13 cellular contexts compared by ENCODE assay signal in genomic region chr10:22765660-22766547, GRCh38. TPM values are rescaled to one million over a fixed set of nuclear protein-coding genes. Genes with fewer than 3 reads are reported as not detected.
A peak's percentile ranks its signal among the peaks of the same experiment; 100 is the strongest.
DNase-seq lines count a peak whose midpoint lies in the region; ATAC-seq and TF ChIP-seq lines count a peak whose summit lies in the region.
"Had no signal": no experiment of that assay in that cellular context is flagged by ENCODE, and none has a peak within 500 bp of the region (broad histone marks: within the 10 kb centered on the region; RNA-seq: fewer than 3 reads in every experiment).

No MANE protein-coding gene starts in this region.

- peaks cover 4% of the 10 kb centered on the region; the same call in 1 of the 3 replicates for H3K9me3 Mint-ChIP-seq in GM23338

- no peaks in the 10 kb centered on the region for H3K79me2 ChIP-seq in GM23338 (replicated peaks; ENCODE audit: insufficient read depth)

- H3K27me3 ChIP-seq in lower lobe of right lung (ENCODE audit: low read depth) (no peaks in the 10 kb centered on the region), GM23338 (ENCODE audit: insufficient read depth) (no peaks in the 10 kb centered on the region)

- no peaks in the 10 kb centered on the region for H3K9me2 ChIP-seq in GM23338 (ENCODE audit: insufficient read depth)

- no peak overlapping the region for H3K4me2 ChIP-seq in GM23338

- DNase-seq in lower lobe of right lung (no peak), AG08396 (ENCODE audit: low spot score) (no peak), GM23338 (ENCODE audit: low spot score) (no peak), HT-29 (ENCODE audit: low spot score) (no peak), cerebellum (ENCODE audit: low spot score) (no peak)
- DNase-seq: DMS53; effector memory CD8-positive, alpha-beta T cell; NCI-H2029; T-helper 1 cell had no signal

- H3K9me3 ChIP-seq in lower lobe of right lung, result no peaks in the 10 kb centered on the region

- H3K27ac ChIP-seq in lower lobe of right lung (no peak overlapping the region), GM23338 (ENCODE audit: low read depth) (no peak overlapping the region)

- H2AFZ ChIP-seq in GM23338, result no peak overlapping the region

- H3F3A ChIP-seq in GM23338 (replicated peaks; ENCODE audit: low read depth), result no peaks in the 10 kb centered on the region

- intact Hi-C loops in lower lobe of right lung (cut with DNase I), result no loop called here

- H3K36me3 ChIP-seq in lower lobe of right lung (no peaks in the 10 kb centered on the region), GM23338 (ENCODE audit: insufficient read depth) (no peaks in the 10 kb centered on the region)

- no peak overlapping the region for H3K27ac Mint-ChIP-seq in GM23338
- H3K27ac Mint-ChIP-seq: stimulated activated effector memory CD8-positive, alpha-beta T cell treated with anti-CD3 and anti-CD28 coated beads, Interleukin-12 subunit alpha, Interleukin-12 subunit beta, amount 100 ng/mL, for 72 hours had no signal

- H3K4me3 ChIP-seq in lower lobe of right lung, result no peak overlapping the region
- H3K4me3 ChIP-seq in GM23338, result no peak overlapping the region

- ATAC-seq in GM18519 (IDR thresholded peaks at IDR 0.05; ENCODE audit: low FRiP score, unreplicated experiment), result peak; percentile 55
- peak; percentile 79 for ATAC-seq in GM21529 (IDR thresholded peaks at IDR 0.05; ENCODE audit: unreplicated experiment)
- ATAC-seq in HG03469 (IDR thresholded peaks at IDR 0.05; ENCODE audit: unreplicated experiment), result peak; percentile 69
- ATAC-seq in lower lobe of right lung, result peak; percentile 70 to 85
- no peak for ATAC-seq in GM23338
- ATAC-seq: effector memory CD8-positive, alpha-beta T cell; stimulated activated effector memory CD8-positive, alpha-beta T cell treated with anti-CD3 and anti-CD28 coated beads, Interleukin-12 subunit alpha, Interleukin-12 subunit beta, amount 100 ng/mL, for 72 hours had no signal

- H3K4me1 ChIP-seq in lower lobe of right lung, result peaks cover 34% of the 10 kb centered on the region
- no peaks in the 10 kb centered on the region for H3K4me1 ChIP-seq in GM23338 (ENCODE audit: insufficient read depth)

- no peaks in the 10 kb centered on the region; the same call in 2 of the 3 replicates for H3K4me1 Mint-ChIP-seq in GM23338

- peaks cover 3% of the 10 kb centered on the region for H3K27me3 Mint-ChIP-seq in GM23338 (ENCODE audit: insufficient read depth, low read depth, poor library complexity)

- peaks cover 4% of the 10 kb centered on the region; the same call in 1 of the 3 replicates for H3K36me3 Mint-ChIP-seq in GM23338 (ENCODE audit: low read depth)

- TF ChIP-seq CTCF in lower lobe of right lung (IDR thresholded peaks at IDR 0.05) (no peak), GM23338 (conservative IDR thresholded peaks at IDR 0.05; ENCODE audit: low read depth in 2 of 2) (no peak)

- H4K20me1 ChIP-seq in GM23338 (replicated peaks; ENCODE audit: insufficient read depth), result no peaks in the 10 kb centered on the region

- no peak overlapping the region for H3K4me3 Mint-ChIP-seq in GM23338
- H3K4me3 Mint-ChIP-seq: effector memory CD8-positive, alpha-beta T cell; stimulated activated effector memory CD8-positive, alpha-beta T cell treated with anti-CD3 and anti-CD28 coated beads, Interleukin-12 subunit alpha, Interleukin-12 subunit beta, amount 100 ng/mL, for 72 hours had no signal

TF ChIP-seq in GM23338, 12 proteins besides CTCF, POLR2A, EP300 and RAD21 (continues in another document):
- TF ChIP-seq STAT1 (IDR thresholded peaks at IDR 0.05; ENCODE audit: unreplicated experiment) (no peak), EZH2 (IDR thresholded peaks at IDR 0.05; ENCODE audit: low read depth, unreplicated experiment) (no peak), ETS1 (IDR thresholded peaks at IDR 0.05) (no peak), ZNF114 (CRISPR knock-in tag; IDR thresholded peaks at IDR 0.05) (no peak), ZNF462 (CRISPR knock-in tag; IDR thresholded peaks at IDR 0.05) (no peak), POLR2AphosphoS5 (IDR thresholded peaks at IDR 0.05; ENCODE audit: low read depth) (no peak)

RNA-seq across cellular contexts. Expression of gene PIP4K2A, which starts 51.5 kb away (rescaled TPM):
- total RNA-seq in lower lobe of right lung, result 67.6 TPM
- 40.1 and 44.4 TPM in 2 replicates for total RNA-seq in GM23338 (2014; rRNA removed; shearing (Covaris generic))
- polyA plus RNA-seq in GM23338 (2016; fragmentation: Nextera tagmentation; extraction: Ambion mirVana), result 39.9 and 40.3 TPM in 2 replicates
- 5.0 and 9.7 TPM in 2 replicates for total RNA-seq in HT-29 (2014; rRNA removed; shearing (Covaris generic))
- total RNA-seq in cerebellum, result 22.7 TPM
